ENCODE assay signal across 1 cellular context in the genomic region with DNA sequence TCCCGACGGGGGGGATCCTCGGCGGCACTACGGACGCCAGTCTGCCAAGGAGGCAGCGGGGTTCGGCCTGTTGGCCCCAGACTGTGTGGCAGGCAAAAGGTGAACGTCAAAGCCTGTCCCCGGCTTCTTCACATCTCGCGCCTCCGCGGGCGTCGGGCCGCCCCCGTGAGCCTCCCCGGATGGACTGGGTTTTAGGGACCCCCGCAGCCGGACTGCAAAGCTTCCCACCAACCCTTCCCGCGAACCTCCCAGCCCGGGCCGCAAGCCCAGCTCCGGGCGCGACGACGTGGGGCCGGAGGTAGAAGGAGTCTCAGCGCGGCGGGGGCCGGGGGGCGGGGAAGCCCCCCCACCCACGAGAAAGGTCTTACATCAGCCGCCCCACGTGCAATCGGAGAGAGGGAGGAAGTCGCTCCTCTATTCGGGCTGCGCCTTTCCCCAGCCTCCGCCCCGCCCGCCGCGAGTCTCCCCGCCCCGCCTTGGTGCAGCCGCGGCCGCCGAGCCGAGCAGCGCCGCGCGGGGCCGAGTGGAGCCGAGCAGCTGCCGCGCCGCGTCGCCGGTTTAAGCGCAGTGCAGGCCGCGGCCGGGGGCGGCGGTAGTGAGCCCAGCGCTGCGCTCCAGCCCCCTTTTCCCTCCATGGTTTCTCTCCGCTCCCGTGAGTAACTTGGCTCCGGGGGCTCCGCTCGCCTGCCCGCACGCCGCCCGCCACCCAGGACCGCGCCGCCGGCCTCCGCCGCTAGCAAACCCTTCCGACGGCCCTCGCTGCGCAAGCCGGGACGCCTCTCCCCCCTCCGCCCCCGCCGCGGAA.
A peak's percentile ranks its signal among the peaks of the same experiment; 100 is the strongest.
TF ChIP-seq lines count a peak whose summit lies in the region.

A gene (plus strand): TSS at position 623 of the 805 bp plus-strand sequence. CDS start 215 bp downstream, outside the sequence.

TF ChIP-seq in K562, 482 proteins besides CTCF, POLR2A, EP300 and RAD21 (continued from another document and continues in another):
- TF ChIP-seq, protein P1, sequence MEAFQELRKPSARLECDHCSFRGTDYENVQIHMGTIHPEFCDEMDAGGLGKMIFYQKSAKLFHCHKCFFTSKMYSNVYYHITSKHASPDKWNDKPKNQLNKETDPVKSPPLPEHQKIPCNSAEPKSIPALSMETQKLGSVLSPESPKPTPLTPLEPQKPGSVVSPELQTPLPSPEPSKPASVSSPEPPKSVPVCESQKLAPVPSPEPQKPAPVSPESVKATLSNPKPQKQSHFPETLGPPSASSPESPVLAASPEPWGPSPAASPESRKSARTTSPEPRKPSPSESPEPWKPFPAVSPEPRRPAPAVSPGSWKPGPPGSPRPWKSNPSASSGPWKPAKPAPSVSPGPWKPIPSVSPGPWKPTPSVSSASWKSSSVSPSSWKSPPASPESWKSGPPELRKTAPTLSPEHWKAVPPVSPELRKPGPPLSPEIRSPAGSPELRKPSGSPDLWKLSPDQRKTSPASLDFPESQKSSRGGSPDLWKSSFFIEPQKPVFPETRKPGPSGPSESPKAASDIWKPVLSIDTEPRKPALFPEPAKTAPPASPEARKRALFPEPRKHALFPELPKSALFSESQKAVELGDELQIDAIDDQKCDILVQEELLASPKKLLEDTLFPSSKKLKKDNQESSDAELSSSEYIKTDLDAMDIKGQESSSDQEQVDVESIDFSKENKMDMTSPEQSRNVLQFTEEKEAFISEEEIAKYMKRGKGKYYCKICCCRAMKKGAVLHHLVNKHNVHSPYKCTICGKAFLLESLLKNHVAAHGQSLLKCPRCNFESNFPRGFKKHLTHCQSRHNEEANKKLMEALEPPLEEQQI (IDR thresholded peaks at IDR 0.05), result no peak; the same call in 1 of the 2 replicates
- no peak for TF ChIP-seq ARID2 (IDR thresholded peaks at IDR 0.05)
- 0 out of 2 replicates have a peak, but pooled peaks have one; percentile 48 for TF ChIP-seq ZNF124 (CRISPR knock-in tag; IDR thresholded peaks at IDR 0.05)
- no peak for TF ChIP-seq HDAC2 (IDR thresholded peaks at IDR 0.05)
- TF ChIP-seq ZNF696 (CRISPR knock-in tag; conservative IDR thresholded peaks at IDR 0.05), result no peak
- TF ChIP-seq JUN (IDR thresholded peaks at IDR 0.05; ENCODE audit: borderline replicate concordance, low read depth, low read length), result peak; percentile 70; the same call in 1 of the 2 replicates
- TF ChIP-seq JUN (CRISPR knock-in tag; IDR thresholded peaks at IDR 0.05; ENCODE audit: borderline replicate concordance), result peak; percentile 89; the same call in 1 of the 2 replicates
- no peak for TF ChIP-seq XRCC3 (IDR thresholded peaks at IDR 0.05)
- no peak for TF ChIP-seq ELF1 (tag; IDR thresholded peaks at IDR 0.05)
- TF ChIP-seq FOXK1 (CRISPR knock-in tag; IDR thresholded peaks at IDR 0.05; ENCODE audit: borderline replicate concordance), result 0 out of 2 replicates have a peak, but pooled peaks have one; percentile 13
- no peak for TF ChIP-seq NR2C1 (IDR thresholded peaks at IDR 0.05)
- peak; percentile 56 for TF ChIP-seq NR2C1 (tag; IDR thresholded peaks at IDR 0.05)
- TF ChIP-seq, protein P2, sequence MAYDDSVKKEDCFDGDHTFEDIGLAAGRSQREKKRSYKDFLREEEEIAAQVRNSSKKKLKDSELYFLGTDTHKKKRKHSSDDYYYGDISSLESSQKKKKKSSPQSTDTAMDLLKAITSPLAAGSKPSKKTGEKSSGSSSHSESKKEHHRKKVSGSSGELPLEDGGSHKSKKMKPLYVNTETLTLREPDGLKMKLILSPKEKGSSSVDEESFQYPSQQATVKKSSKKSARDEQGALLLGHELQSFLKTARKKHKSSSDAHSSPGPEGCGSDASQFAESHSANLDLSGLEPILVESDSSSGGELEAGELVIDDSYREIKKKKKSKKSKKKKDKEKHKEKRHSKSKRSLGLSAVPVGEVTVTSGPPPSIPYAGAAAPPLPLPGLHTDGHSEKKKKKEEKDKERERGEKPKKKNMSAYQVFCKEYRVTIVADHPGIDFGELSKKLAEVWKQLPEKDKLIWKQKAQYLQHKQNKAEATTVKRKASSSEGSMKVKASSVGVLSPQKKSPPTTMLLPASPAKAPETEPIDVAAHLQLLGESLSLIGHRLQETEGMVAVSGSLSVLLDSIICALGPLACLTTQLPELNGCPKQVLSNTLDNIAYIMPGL (CRISPR knock-in tag; IDR thresholded peaks at IDR 0.05), result peak; percentile 96
- no peak for TF ChIP-seq FOXK2 (conservative IDR thresholded peaks at IDR 0.05 in 1 of 2, IDR thresholded peaks at IDR 0.05 in 1 of 2; ENCODE audit: low read depth in 2 of 2)
- TF ChIP-seq FOXJ2 (tag; IDR thresholded peaks at IDR 0.05), result no peak
- TF ChIP-seq ILF3 (IDR thresholded peaks at IDR 0.05; ENCODE audit: borderline replicate concordance), result peak; percentile 51; the same call in 1 of the 2 replicates
- no peak for TF ChIP-seq RFX7 (CRISPR knock-in tag; IDR thresholded peaks at IDR 0.05)
- TF ChIP-seq, protein P3, sequence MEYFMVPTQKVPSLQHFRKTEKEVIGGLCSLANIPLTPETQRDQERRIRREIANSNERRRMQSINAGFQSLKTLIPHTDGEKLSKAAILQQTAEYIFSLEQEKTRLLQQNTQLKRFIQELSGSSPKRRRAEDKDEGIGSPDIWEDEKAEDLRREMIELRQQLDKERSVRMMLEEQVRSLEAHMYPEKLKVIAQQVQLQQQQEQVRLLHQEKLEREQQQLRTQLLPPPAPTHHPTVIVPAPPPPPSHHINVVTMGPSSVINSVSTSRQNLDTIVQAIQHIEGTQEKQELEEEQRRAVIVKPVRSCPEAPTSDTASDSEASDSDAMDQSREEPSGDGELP (CRISPR knock-in tag; IDR thresholded peaks at IDR 0.05; ENCODE audit: borderline replicate concordance), result peak; percentile 74
- TF ChIP-seq, protein P4, sequence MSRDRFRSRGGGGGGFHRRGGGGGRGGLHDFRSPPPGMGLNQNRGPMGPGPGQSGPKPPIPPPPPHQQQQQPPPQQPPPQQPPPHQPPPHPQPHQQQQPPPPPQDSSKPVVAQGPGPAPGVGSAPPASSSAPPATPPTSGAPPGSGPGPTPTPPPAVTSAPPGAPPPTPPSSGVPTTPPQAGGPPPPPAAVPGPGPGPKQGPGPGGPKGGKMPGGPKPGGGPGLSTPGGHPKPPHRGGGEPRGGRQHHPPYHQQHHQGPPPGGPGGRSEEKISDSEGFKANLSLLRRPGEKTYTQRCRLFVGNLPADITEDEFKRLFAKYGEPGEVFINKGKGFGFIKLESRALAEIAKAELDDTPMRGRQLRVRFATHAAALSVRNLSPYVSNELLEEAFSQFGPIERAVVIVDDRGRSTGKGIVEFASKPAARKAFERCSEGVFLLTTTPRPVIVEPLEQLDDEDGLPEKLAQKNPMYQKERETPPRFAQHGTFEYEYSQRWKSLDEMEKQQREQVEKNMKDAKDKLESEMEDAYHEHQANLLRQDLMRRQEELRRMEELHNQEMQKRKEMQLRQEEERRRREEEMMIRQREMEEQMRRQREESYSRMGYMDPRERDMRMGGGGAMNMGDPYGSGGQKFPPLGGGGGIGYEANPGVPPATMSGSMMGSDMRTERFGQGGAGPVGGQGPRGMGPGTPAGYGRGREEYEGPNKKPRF (IDR thresholded peaks at IDR 0.05; ENCODE audit: low read depth, low read length), result no peak
- no peak for TF ChIP-seq POLR2H (tag; IDR thresholded peaks at IDR 0.05; ENCODE audit: low read depth)
- TF ChIP-seq OTX1 (CRISPR knock-in tag; IDR thresholded peaks at IDR 0.05), result peak; percentile 47
- peak; percentile 92 for TF ChIP-seq EGR1 (conservative IDR thresholded peaks at IDR 0.05)
- no peak for TF ChIP-seq SRSF1 (IDR thresholded peaks at IDR 0.05; ENCODE audit: low read depth, low read length)
- no peak for TF ChIP-seq WHSC1 (IDR thresholded peaks at IDR 0.05; ENCODE audit: low read length)
- TF ChIP-seq, protein P5, sequence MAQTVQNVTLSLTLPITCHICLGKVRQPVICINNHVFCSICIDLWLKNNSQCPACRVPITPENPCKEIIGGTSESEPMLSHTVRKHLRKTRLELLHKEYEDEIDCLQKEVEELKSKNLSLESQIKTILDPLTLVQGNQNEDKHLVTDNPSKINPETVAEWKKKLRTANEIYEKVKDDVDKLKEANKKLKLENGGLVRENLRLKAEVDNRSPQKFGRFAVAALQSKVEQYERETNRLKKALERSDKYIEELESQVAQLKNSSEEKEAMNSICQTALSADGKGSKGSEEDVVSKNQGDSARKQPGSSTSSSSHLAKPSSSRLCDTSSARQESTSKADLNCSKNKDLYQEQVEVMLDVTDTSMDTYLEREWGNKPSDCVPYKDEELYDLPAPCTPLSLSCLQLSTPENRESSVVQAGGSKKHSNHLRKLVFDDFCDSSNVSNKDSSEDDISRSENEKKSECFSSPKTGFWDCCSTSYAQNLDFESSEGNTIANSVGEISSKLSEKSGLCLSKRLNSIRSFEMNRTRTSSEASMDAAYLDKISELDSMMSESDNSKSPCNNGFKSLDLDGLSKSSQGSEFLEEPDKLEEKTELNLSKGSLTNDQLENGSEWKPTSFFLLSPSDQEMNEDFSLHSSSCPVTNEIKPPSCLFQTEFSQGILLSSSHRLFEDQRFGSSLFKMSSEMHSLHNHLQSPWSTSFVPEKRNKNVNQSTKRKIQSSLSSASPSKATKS (CRISPR knock-in tag; IDR thresholded peaks at IDR 0.05), result no peak
- TF ChIP-seq GATAD2A (IDR thresholded peaks at IDR 0.05), result peak; percentile 79
- TF ChIP-seq CREM (IDR thresholded peaks at IDR 0.05; ENCODE audit: low read depth), result peak; percentile 71
- peak; percentile 48; the same call in 1 of the 2 replicates for TF ChIP-seq SP1 (CRISPR knock-in tag; IDR thresholded peaks at IDR 0.05)
- no peak; the same call in 1 of the 2 replicates for TF ChIP-seq NCOA1 (IDR thresholded peaks at IDR 0.05; ENCODE audit: low read depth)
- 0 out of 2 replicates have a peak, but pooled peaks have one; percentile 23 for TF ChIP-seq ZNF12 (CRISPR knock-in tag; IDR thresholded peaks at IDR 0.05)
- TF ChIP-seq MYC (IDR thresholded peaks at IDR 0.05; ENCODE audit: low read depth, low read length), result peak; percentile 100
- peak; percentile 97; the same call in 1 of the 2 replicates for TF ChIP-seq MYC (CRISPR knock-in tag; IDR thresholded peaks at IDR 0.05; ENCODE audit: borderline replicate concordance, low read depth)
- TF ChIP-seq HMG20A (CRISPR knock-in tag; conservative IDR thresholded peaks at IDR 0.05), result no peak
- peak; percentile 40 to 58; a peak in 3 of 4 replicates for TF ChIP-seq NRF1 (conservative IDR thresholded peaks at IDR 0.05 in 1 of 2, IDR thresholded peaks at IDR 0.05 in 1 of 2)
- TF ChIP-seq, protein P6, sequence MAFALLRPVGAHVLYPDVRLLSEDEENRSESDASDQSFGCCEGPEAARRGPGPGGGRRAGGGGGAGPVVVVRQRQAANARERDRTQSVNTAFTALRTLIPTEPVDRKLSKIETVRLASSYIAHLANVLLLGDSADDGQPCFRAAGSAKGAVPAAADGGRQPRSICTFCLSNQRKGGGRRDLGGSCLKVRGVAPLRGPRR (CRISPR knock-in tag; IDR thresholded peaks at IDR 0.05), result peak; percentile 70; the same call in 1 of the 2 replicates
- TF ChIP-seq TOE1 (IDR thresholded peaks at IDR 0.05; ENCODE audit: borderline replicate concordance), result peak; percentile 66; the same call in 1 of the 2 replicates
- TF ChIP-seq TOE1 (CRISPR knock-in tag; IDR thresholded peaks at IDR 0.05; ENCODE audit: borderline replicate concordance, low read depth), result peak; percentile 59; the same call in 1 of the 2 replicates
- TF ChIP-seq RBM22 (IDR thresholded peaks at IDR 0.05; ENCODE audit: low read depth, low read length, poor library complexity, severe bottlenecking), result peak; percentile 52
- TF ChIP-seq, protein P7, sequence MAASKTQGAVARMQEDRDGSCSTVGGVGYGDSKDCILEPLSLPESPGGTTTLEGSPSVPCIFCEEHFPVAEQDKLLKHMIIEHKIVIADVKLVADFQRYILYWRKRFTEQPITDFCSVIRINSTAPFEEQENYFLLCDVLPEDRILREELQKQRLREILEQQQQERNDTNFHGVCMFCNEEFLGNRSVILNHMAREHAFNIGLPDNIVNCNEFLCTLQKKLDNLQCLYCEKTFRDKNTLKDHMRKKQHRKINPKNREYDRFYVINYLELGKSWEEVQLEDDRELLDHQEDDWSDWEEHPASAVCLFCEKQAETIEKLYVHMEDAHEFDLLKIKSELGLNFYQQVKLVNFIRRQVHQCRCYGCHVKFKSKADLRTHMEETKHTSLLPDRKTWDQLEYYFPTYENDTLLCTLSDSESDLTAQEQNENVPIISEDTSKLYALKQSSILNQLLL (CRISPR knock-in tag; IDR thresholded peaks at IDR 0.05; ENCODE audit: borderline replicate concordance), result no peak
- TF ChIP-seq, protein P8, sequence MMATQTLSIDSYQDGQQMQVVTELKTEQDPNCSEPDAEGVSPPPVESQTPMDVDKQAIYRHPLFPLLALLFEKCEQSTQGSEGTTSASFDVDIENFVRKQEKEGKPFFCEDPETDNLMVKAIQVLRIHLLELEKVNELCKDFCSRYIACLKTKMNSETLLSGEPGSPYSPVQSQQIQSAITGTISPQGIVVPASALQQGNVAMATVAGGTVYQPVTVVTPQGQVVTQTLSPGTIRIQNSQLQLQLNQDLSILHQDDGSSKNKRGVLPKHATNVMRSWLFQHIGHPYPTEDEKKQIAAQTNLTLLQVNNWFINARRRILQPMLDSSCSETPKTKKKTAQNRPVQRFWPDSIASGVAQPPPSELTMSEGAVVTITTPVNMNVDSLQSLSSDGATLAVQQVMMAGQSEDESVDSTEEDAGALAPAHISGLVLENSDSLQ (IDR thresholded peaks at IDR 0.05), result no peak
- TF ChIP-seq, protein P9, sequence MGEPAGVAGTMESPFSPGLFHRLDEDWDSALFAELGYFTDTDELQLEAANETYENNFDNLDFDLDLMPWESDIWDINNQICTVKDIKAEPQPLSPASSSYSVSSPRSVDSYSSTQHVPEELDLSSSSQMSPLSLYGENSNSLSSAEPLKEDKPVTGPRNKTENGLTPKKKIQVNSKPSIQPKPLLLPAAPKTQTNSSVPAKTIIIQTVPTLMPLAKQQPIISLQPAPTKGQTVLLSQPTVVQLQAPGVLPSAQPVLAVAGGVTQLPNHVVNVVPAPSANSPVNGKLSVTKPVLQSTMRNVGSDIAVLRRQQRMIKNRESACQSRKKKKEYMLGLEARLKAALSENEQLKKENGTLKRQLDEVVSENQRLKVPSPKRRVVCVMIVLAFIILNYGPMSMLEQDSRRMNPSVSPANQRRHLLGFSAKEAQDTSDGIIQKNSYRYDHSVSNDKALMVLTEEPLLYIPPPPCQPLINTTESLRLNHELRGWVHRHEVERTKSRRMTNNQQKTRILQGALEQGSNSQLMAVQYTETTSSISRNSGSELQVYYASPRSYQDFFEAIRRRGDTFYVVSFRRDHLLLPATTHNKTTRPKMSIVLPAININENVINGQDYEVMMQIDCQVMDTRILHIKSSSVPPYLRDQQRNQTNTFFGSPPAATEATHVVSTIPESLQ (CRISPR knock-in tag; IDR thresholded peaks at IDR 0.05), result no peak
- no peak; the same call in 1 of the 2 replicates for TF ChIP-seq GATA2 (CRISPR knock-in tag; IDR thresholded peaks at IDR 0.05)
- peak; percentile 68; the same call in 1 of the 2 replicates for TF ChIP-seq GTF2E2 (tag; IDR thresholded peaks at IDR 0.05)
- no peak; the same call in 1 of the 2 replicates for TF ChIP-seq ZNF444 (CRISPR knock-in tag; IDR thresholded peaks at IDR 0.05)
- no peak for TF ChIP-seq NFE2L1 (tag; IDR thresholded peaks at IDR 0.05; ENCODE audit: borderline replicate concordance, low read depth)
- TF ChIP-seq ZNF75A (CRISPR knock-in tag; IDR thresholded peaks at IDR 0.05), result no peak
- peak; percentile 44; the same call in 1 of the 2 replicates for TF ChIP-seq LEF1 (IDR thresholded peaks at IDR 0.05)
- TF ChIP-seq ZNF282 (CRISPR knock-in tag; IDR thresholded peaks at IDR 0.05), result peak; percentile 91; the same call in 1 of the 2 replicates
